In genomic region chr6:73542882-73543281, GRCh38 we compare ENCODE assay signal across 24 cellular contexts.
"Had no signal": no experiment of that assay in that cellular context is flagged by ENCODE, and none has a peak within 500 bp of the region (broad histone marks: within the 10 kb centered on the region; RNA-seq: fewer than 3 reads in every experiment).

No MANE protein-coding gene starts in this region.

- H3K27ac Mint-ChIP-seq: IgD-negative memory B cell had no signal

- H3K27ac ChIP-seq: KMS-11, Peyer's patch, SJCRH30 had no signal

- H3K36me3 Mint-ChIP-seq: IgD-negative memory B cell had no signal

- H3K9me3 Mint-ChIP-seq: IgD-negative memory B cell had no signal

- H3K27me3 ChIP-seq: Peyer's patch, SJCRH30 had no signal

- ATAC-seq: K562, PC-3, Right ventricle myocardium inferior, SK-N-SH treated with all-trans-retinoic acid at 6 μM for 48 hours had no signal

- H3K4me3 Mint-ChIP-seq: IgD-negative memory B cell had no signal

- H3K27me3 Mint-ChIP-seq: IgD-negative memory B cell had no signal

- DNase-seq: Kasumi-1; MM.1S; NCI-H1092 treated with DMSO at 0.1 percent for 48 hours; NCI-H1436; NCI-H187; NCI-H2029; NCI-H2081 treated with DMSO at 0.1 percent for 48 hours; NCI-H2171; NCI-H226; NCI-H446; NCI-H510A; NCI-H524 treated with DMSO at 0.1 percent for 48 hours; NCI-H69; NCI-H774; NK-92 treated with Interleukin-12 subunit alpha and Interleukin-12 subunit beta, amount 100 ng/mL, for 24 hours; PC-3; Peyer's patch; SHP77 treated with DMSO at 0.1 percent for 48 hours; SJCRH30 had no signal

- H3K9me3 ChIP-seq: Peyer's patch, SJCRH30 had no signal
